ENCODE assay signal across 23 cellular contexts in genomic region chr2:135581282-135581681, GRCh38. TPM values are rescaled to one million over a fixed set of nuclear protein-coding genes. Genes with fewer than 3 reads are reported as not detected.
DNase-seq lines count a peak whose midpoint lies in the region; ATAC-seq, FAIRE-seq and TF ChIP-seq lines count a peak whose summit lies in the region.
"Had no signal": no experiment of that assay in that cellular context is flagged by ENCODE, and none has a peak within 500 bp of the region (broad histone marks: within the 10 kb centered on the region; RNA-seq: fewer than 3 reads in every experiment).

No MANE protein-coding gene starts in this region.

- H3K36me3 ChIP-seq in psoas muscle (ENCODE audit: insufficient read depth in 1 of 2, low read depth in 1 of 2) (no peaks in the 10 kb centered on the region), uterus (no peaks in the 10 kb centered on the region)
- H3K36me3 ChIP-seq: BE2C had no signal

- H3K4me1 ChIP-seq in psoas muscle (peaks cover 18% of the 10 kb centered on the region), uterus (no peaks in the 10 kb centered on the region)
- H3K4me1 ChIP-seq: BE2C had no signal

- TF ChIP-seq POLR2A in uterus (IDR thresholded peaks at IDR 0.05), result no peak

- H3K9me3 ChIP-seq in psoas muscle (no peaks in the 10 kb centered on the region), uterus (no peaks in the 10 kb centered on the region)
- H3K9me3 ChIP-seq: BE2C, BLaER1 had no signal

- no peak for TF ChIP-seq CTCF in psoas muscle (IDR thresholded peaks at IDR 0.05)
- no peak for TF ChIP-seq CTCF in uterus (IDR thresholded peaks at IDR 0.05)

- H3K27me3 ChIP-seq in psoas muscle (ENCODE audit: insufficient read depth in 3 of 3, low read length in 2 of 3) (no peaks in the 10 kb centered on the region), uterus (no peaks in the 10 kb centered on the region)
- H3K27me3 ChIP-seq: BE2C, BLaER1 had no signal

- no peak overlapping the region for H3K27ac ChIP-seq in psoas muscle
- H3K27ac ChIP-seq in uterus, result no peak overlapping the region
- H3K27ac ChIP-seq: BLaER1 had no signal

- H3K4me3 ChIP-seq in psoas muscle (no peak overlapping the region), uterus (no peak overlapping the region)
- H3K4me3 ChIP-seq: BLaER1, GM12878 had no signal

- ATAC-seq in psoas muscle (peak; percentile 73 to 88 (median 78)), HG02623 (IDR thresholded peaks at IDR 0.05; ENCODE audit: unreplicated experiment) (no peak), HG03457 (IDR thresholded peaks at IDR 0.05; ENCODE audit: unreplicated experiment) (no peak)
- ATAC-seq: GM12878 had no signal

- 77 to 83% (median 83%) methylated on average over 3 of the region's 3 CpGs for WGBS in psoas muscle, 3 donors

- DNase-seq in HTR-8/SVneo (ENCODE audit: insufficient read length, low spot score) (no peak), psoas muscle (no peak), uterus (no peak)
- DNase-seq: 8988T; ACHN; BE2C; C1 segment of cervical spinal cord; CD4-positive, alpha-beta memory T cell; CD4-positive, CD25-positive, alpha-beta regulatory T cell; CD8-positive, alpha-beta memory T cell; COR-L47; DMS 273 treated with DMSO at 0.1 percent for 48 hours; DMS153; DMS53; DMS79; DND-41; EL; GDM1 had no signal

- intact Hi-C loops in psoas muscle (cut with DNase I) (loop anchor here in 1 of 2 donors (10.0 kb wide), 1 partner anchor 46 kb away; the partner anchor contains the start of genes R3HDM1 and ZRANB3), uterus (cut with DNase I; ENCODE audit: low total_unique reads) (no loop called here)

- FAIRE-seq in HTR-8/SVneo (lab: Jason Lieb, UNC), result peak; percentile 16
- FAIRE-seq: A204.1 had no signal

RNA-seq across cellular contexts. Expression of gene R3HDM1, which starts 50.0 kb away (rescaled TPM):
- total RNA-seq in psoas muscle (10 to 100 TPM; 17.5 to 25.3 (median 22.1) TPM), uterus (10 to 100 TPM in 2 of 4 donors, 1 to 10 TPM in 1, under 1 TPM in 1; 0.59 to 41.8 (median 13.7) TPM)
- 10 to 100 TPM in 1 of 3 donors, 1 to 10 TPM in 2; 4.6 to 24.7 (median 9.0) TPM for polyA plus RNA-seq in psoas muscle

RNA-seq across cellular contexts. Expression of gene ZRANB3, which starts 50.3 kb away (rescaled TPM):
- total RNA-seq in psoas muscle, result 1 to 10 TPM; 4.0 to 6.4 (median 4.8) TPM
- polyA plus RNA-seq in psoas muscle, result 1 to 10 TPM; 1.3 to 3.1 (median 2.1) TPM
- 10 to 100 TPM in 1 of 4 donors, 1 to 10 TPM in 3; 1.8 to 24.3 (median 5.5) TPM for total RNA-seq in uterus

Comparison
In these comparisons a context has a peak if more than half of its experiments do, and no peak if none do; other contexts are left out.
1. ATAC-seq: peak in psoas muscle (4 of 4); none in HG02623 (single experiment) and HG03457 (single experiment).